In genomic region chr7:155278921-155279320, GRCh38 we compare ENCODE assay signal across 37 cellular contexts.
"Had no signal": no experiment of that assay in that cellular context is flagged by ENCODE, and none has a peak within 500 bp of the region (broad histone marks: within the 10 kb centered on the region; RNA-seq: fewer than 3 reads in every experiment).

No MANE protein-coding gene starts in this region.

- H3K9me3 Mint-ChIP-seq: activated B cell treated with CpG ODN at 0.5 μM for 24 hours; activated CD4-positive, alpha-beta memory T cell treated with anti-CD3 and anti-CD28 coated beads for 36 hours; activated naive CD4-positive, alpha-beta T cell treated with anti-CD3 and anti-CD28 coated beads, Interleukin-2, amount 50 U/mL, for 24 hours; activated naive CD8-positive, alpha-beta T cell treated with anti-CD3 and anti-CD28 coated beads, Interleukin-2, amount 10 ng/mL, durations not matched to agents 7 days and 5 days; activated T-cell treated with anti-CD3 and anti-CD28 coated beads, Interleukin-2, amount 50 U/mL, for 4 hours; activated T-helper 1 cell treated with anti-CD3 and anti-CD28 coated beads, Interleukin-12 subunit alpha, Interleukin-12 subunit beta, Interleukin-2, Interleukin-4 antibody, amounts not matched to agents 30 ng/mL and 10 ng/mL and 1 ng/mL, durations not matched to agents 14 hours and 24 hours and 36 hours; central memory CD8-positive, alpha-beta T cell; T-cell had no signal

- H3K4me1 Mint-ChIP-seq: central memory CD8-positive, alpha-beta T cell had no signal

- DNase-seq: activated B cell treated with CpG ODN at 0.5 μM for 24 hours; activated CD4-positive, alpha-beta memory T cell treated with anti-CD3 and anti-CD28 coated beads for 36 hours; activated CD4-positive, alpha-beta T cell treated with anti-CD3 and anti-CD28 coated beads for 4 hours; activated CD4-positive, alpha-beta T cell treated with anti-CD3 and anti-CD28 coated beads, Interleukin-2, amount 50 U/mL, for 1 hour; activated CD4-positive, CD25-positive, alpha-beta regulatory T cell treated with anti-CD3 and anti-CD28 coated beads, Interleukin-2, amount 50 U/mL, for 72 hours; activated CD8-positive, alpha-beta memory T cell treated with anti-CD3 and anti-CD28 coated beads, Interleukin-2, amount 50 U/mL, for 4 hours; activated gamma-delta T cell; activated naive CD4-positive, alpha-beta T cell treated with Interleukin-2 at 50 U/mL for 16 hours; activated naive CD8-positive, alpha-beta T cell treated with anti-CD3 and anti-CD28 coated beads, Interleukin-2, amount 10 ng/mL, durations not matched to agents 7 days and 5 days; activated T-cell treated with anti-CD3 and anti-CD28 coated beads for 4 hours; activated T-cell treated with anti-CD3 and anti-CD28 coated beads, Interleukin-2, amount 50 U/mL, for 4 hours; amygdala; Karpas-422; KBM-7; MG63; NCI-H1048; NCI-H1105 treated with DMSO at 0.1 percent for 48 hours; NCI-H1436; NCI-H1694; NCI-H1930; NCI-H2081 treated with DMSO at 0.1 percent for 48 hours; NCI-H226; NCI-H446 treated with DMSO at 0.1 percent for 48 hours; NCI-H524; NCI-H69; RPMI8226; SHP77 treated with DMSO at 0.1 percent for 48 hours; SK-N-SH; T-cell had no signal

- H3K27ac ChIP-seq: ascending aorta, cardiac muscle cell, SJSA1, VCaP had no signal

- H3K9ac ChIP-seq: SK-N-SH had no signal

- H3K4me1 ChIP-seq: ascending aorta had no signal

- H3K27me3 Mint-ChIP-seq: activated naive CD4-positive, alpha-beta T cell treated with anti-CD3 and anti-CD28 coated beads, Interleukin-2, amount 50 U/mL, for 24 hours had no signal

- H3K27ac Mint-ChIP-seq: activated B cell treated with CpG ODN at 0.5 μM for 24 hours; activated CD4-positive, alpha-beta memory T cell treated with anti-CD3 and anti-CD28 coated beads for 36 hours; activated naive CD4-positive, alpha-beta T cell treated with anti-CD3 and anti-CD28 coated beads, Interleukin-2, amount 50 U/mL, for 24 hours; activated naive CD8-positive, alpha-beta T cell treated with anti-CD3 and anti-CD28 coated beads, Interleukin-2, amount 10 ng/mL, durations not matched to agents 7 days and 5 days; activated T-helper 1 cell treated with anti-CD3 and anti-CD28 coated beads, Interleukin-12 subunit alpha, Interleukin-12 subunit beta, Interleukin-2, Interleukin-4 antibody, amounts not matched to agents 30 ng/mL and 10 ng/mL and 1 ng/mL, durations not matched to agents 14 hours and 24 hours and 36 hours; T-cell had no signal

- H3K4me3 ChIP-seq: ascending aorta, cardiac muscle cell, MG63, SJSA1 had no signal

- H3K36me3 Mint-ChIP-seq: activated CD4-positive, alpha-beta memory T cell treated with anti-CD3 and anti-CD28 coated beads for 36 hours; activated naive CD4-positive, alpha-beta T cell treated with anti-CD3 and anti-CD28 coated beads, Interleukin-2, amount 50 U/mL, for 24 hours; activated naive CD8-positive, alpha-beta T cell treated with anti-CD3 and anti-CD28 coated beads, Interleukin-2, amount 10 ng/mL, durations not matched to agents 7 days and 5 days; T-cell had no signal

- H3K27me3 ChIP-seq: ascending aorta, cardiac muscle cell, MG63, SJSA1 had no signal

- ATAC-seq: activated T-cell treated with anti-CD3 and anti-CD28 coated beads, Interleukin-2, amount 50 U/mL, for 4 hours; Panc1; T-cell had no signal

- H3K4me3 Mint-ChIP-seq: activated B cell treated with CpG ODN at 0.5 μM for 24 hours; activated CD4-positive, alpha-beta memory T cell treated with anti-CD3 and anti-CD28 coated beads for 36 hours; activated naive CD4-positive, alpha-beta T cell treated with anti-CD3 and anti-CD28 coated beads, Interleukin-2, amount 50 U/mL, for 24 hours; activated naive CD8-positive, alpha-beta T cell treated with anti-CD3 and anti-CD28 coated beads, Interleukin-2, amount 10 ng/mL, durations not matched to agents 7 days and 5 days; activated T-cell treated with anti-CD3 and anti-CD28 coated beads, Interleukin-2, amount 50 U/mL, for 4 hours; activated T-helper 1 cell treated with anti-CD3 and anti-CD28 coated beads, Interleukin-12 subunit alpha, Interleukin-12 subunit beta, Interleukin-2, Interleukin-4 antibody, amounts not matched to agents 30 ng/mL and 10 ng/mL and 1 ng/mL, durations not matched to agents 14 hours and 24 hours and 36 hours; central memory CD8-positive, alpha-beta T cell; T-cell had no signal

- H3K36me3 ChIP-seq: ascending aorta, cardiac muscle cell, MG63, SJSA1 had no signal

- H3K4me2 ChIP-seq: SK-N-SH had no signal

- H3K9me3 ChIP-seq: ascending aorta, MG63, SJSA1, SK-N-SH had no signal
